14 cellular contexts compared by ENCODE assay signal in genomic region chr20:50563133-50563944, GRCh38. TPM values are rescaled to one million over a fixed set of nuclear protein-coding genes. Genes with fewer than 3 reads are reported as not detected.
DNase-seq lines count a peak whose midpoint lies in the region; ATAC-seq and TF ChIP-seq lines count a peak whose summit lies in the region.
"Had no signal": no experiment of that assay in that cellular context is flagged by ENCODE, and none has a peak within 500 bp of the region (broad histone marks: within the 10 kb centered on the region; RNA-seq: fewer than 3 reads in every experiment).

No MANE protein-coding gene starts in this region.

- CTCF ChIA-PET in WTC11 (lab: Charles Lee): interaction anchor here (2.5 kb wide), 1 partner anchor 25 kb away, joined by 8 read pairs; no protein-coding TSS in a partner anchor

- peak overlapping the region; percentile 77 for H4K91ac ChIP-seq in mesenchymal stem cell (ENCODE audit: low read length)

- H3K4me3 Mint-ChIP-seq in HFFc6 (no peak overlapping the region), WTC11 (no peak overlapping the region)
- peak overlapping the region; percentile 63 to 65 for H3K4me3 Mint-ChIP-seq in activated T-cell treated with anti-CD3 and anti-CD28 coated beads, Interleukin-2, amount 50 U/mL, for 72 hours

- peak overlapping the region; percentile 47 for H3K27ac ChIP-seq in mesenchymal stem cell (ENCODE audit: low read length, poor library complexity, severe bottlenecking)

- ATAC-seq in activated T-cell treated with anti-CD3 and anti-CD28 coated beads, Interleukin-2, amount 50 U/mL, for 72 hours (replicated peaks in 1 of 2): peak; percentile 36 to 42
- no peak for ATAC-seq in WTC11

- H2AK5ac ChIP-seq in mesenchymal stem cell (ENCODE audit: low read length, severe bottlenecking): peak overlapping the region; percentile 98

- H3K27ac Mint-ChIP-seq in HFFc6: peak overlapping the region; percentile 68
- peak overlapping the region; percentile 100 for H3K27ac Mint-ChIP-seq in activated T-cell treated with anti-CD3 and anti-CD28 coated beads, Interleukin-2, amount 50 U/mL, for 72 hours
- no peak overlapping the region for H3K27ac Mint-ChIP-seq in WTC11

- H3K4me2 ChIP-seq in mesenchymal stem cell (ENCODE audit: low read length, poor library complexity, severe bottlenecking): no peak overlapping the region

- peaks cover 49% of the 10 kb centered on the region for H3K36me3 Mint-ChIP-seq in HFFc6 (ENCODE audit: low read depth)
- peaks cover 22 to 59% of the 10 kb centered on the region in 2 donors for H3K36me3 Mint-ChIP-seq in activated T-cell treated with anti-CD3 and anti-CD28 coated beads, Interleukin-2, amount 50 U/mL, for 72 hours (ENCODE audit: insufficient read depth in 2 of 2)
- H3K36me3 Mint-ChIP-seq in WTC11: peaks cover 7% of the 10 kb centered on the region; the same call in 1 of the 2 replicates

- H3K36me3 ChIP-seq in mesenchymal stem cell (ENCODE audit: control insufficient read depth in 1 of 2, insufficient read depth in 2 of 2, low read depth in 1 of 2, low read length in 2 of 2): peaks cover 34 to 61% of the 10 kb centered on the region in 2 experiments

- POLR2A ChIA-PET in WTC11 (lab: Charles Lee): no interaction called here

- peaks cover 21% of the 10 kb centered on the region for H3K79me1 ChIP-seq in mesenchymal stem cell (replicated peaks; ENCODE audit: low read length, poor library complexity, severe bottlenecking)

- no peak overlapping the region for H3K4me3 ChIP-seq in mesenchymal stem cell (ENCODE audit: insufficient read depth in 1 of 2, low read depth in 1 of 2, low read length in 2 of 2)
- H3K4me3 ChIP-seq: mucosa of descending colon, SJSA1, skin epidermis had no signal

- no peak overlapping the region for H2BK120ac ChIP-seq in mesenchymal stem cell (ENCODE audit: low read depth, low read length)

- TF ChIP-seq CTCF in HFFc6 (IDR thresholded peaks at IDR 0.05) (no peak), WTC11 (IDR thresholded peaks at IDR 0.05) (no peak)

- no peak overlapping the region for H2BK5ac ChIP-seq in mesenchymal stem cell (ENCODE audit: low read depth, low read length, poor library complexity, severe bottlenecking)

- H2BK15ac ChIP-seq in mesenchymal stem cell (ENCODE audit: low read depth, poor library complexity, severe bottlenecking): no peak overlapping the region

- H2BK12ac ChIP-seq in mesenchymal stem cell (ENCODE audit: low read length in 2 of 2): peak overlapping the region; percentile 12 to 45

- DNase-seq in NCI-H1417 (lab: John Stamatoyannopoulos, UW): peak in 2 of 3 experiments; percentile 34 to 96
- DNase-seq in NCI-H1417 treated with DMSO at 0.1 percent for 48 hours (lab: John Stamatoyannopoulos, UW): no peak
- DNase-seq in HFFc6: no peak
- no peak for DNase-seq in activated T-cell treated with anti-CD3 and anti-CD28 coated beads, Interleukin-2, amount 50 U/mL, for 72 hours
- DNase-seq in mesenchymal stem cell: no peak
- DNase-seq in NCI-H446 treated with DMSO at 0.1 percent for 48 hours (lab: John Stamatoyannopoulos, UW): no peak
- no peak for DNase-seq in hippocampal formation (lab: John Stamatoyannopoulos, UW)
- DNase-seq in WTC11 (ENCODE audit: low spot score): no peak
- DNase-seq: activated CD4-positive, alpha-beta T cell treated with anti-CD3 and anti-CD28 coated beads, Interleukin-2, amount 50 U/mL, for 4 hours; mucosa of descending colon; NCI-H226; stimulated activated CD8-positive, alpha-beta memory T cell treated with anti-CD3 and anti-CD28 coated beads, Interleukin-4, amount 100 ng/mL, for 48 hours had no signal

- no peak overlapping the region for H3K9ac ChIP-seq in mesenchymal stem cell (ENCODE audit: low read length)

- H3K4me1 ChIP-seq in mesenchymal stem cell (ENCODE audit: control insufficient read depth, insufficient read depth, low read depth, low read length): peaks cover 26% of the 10 kb centered on the region

- H3K14ac ChIP-seq in mesenchymal stem cell (ENCODE audit: low read length in 2 of 2): no peak overlapping the region

- H3K4ac ChIP-seq in mesenchymal stem cell (ENCODE audit: low read depth in 1 of 2, low read length in 2 of 2): no peak overlapping the region

- H3K9me3 Mint-ChIP-seq in HFFc6: no peaks in the 10 kb centered on the region
- H3K9me3 Mint-ChIP-seq in activated T-cell treated with anti-CD3 and anti-CD28 coated beads, Interleukin-2, amount 50 U/mL, for 72 hours: peaks cover 0 to 2% of the 10 kb centered on the region in 2 donors
- no peaks in the 10 kb centered on the region for H3K9me3 Mint-ChIP-seq in WTC11

- peak overlapping the region; percentile 41 for H4K8ac ChIP-seq in mesenchymal stem cell (ENCODE audit: low read length)

- 89% methylated on average over 1 of the region's 3 CpGs for WGBS in mesenchymal stem cell

- peaks cover 57% of the 10 kb centered on the region for H3K4me1 Mint-ChIP-seq in HFFc6 (ENCODE audit: low read depth)
- peaks cover 99% of the 10 kb centered on the region for H3K4me1 Mint-ChIP-seq in activated T-cell treated with anti-CD3 and anti-CD28 coated beads, Interleukin-2, amount 50 U/mL, for 72 hours (ENCODE audit: low read depth)
- no peaks in the 10 kb centered on the region for H3K4me1 Mint-ChIP-seq in WTC11

- H3K27me3 ChIP-seq in mesenchymal stem cell (ENCODE audit: control insufficient read depth in 1 of 2, insufficient read depth in 1 of 2, low read length in 2 of 2): no peaks in the 10 kb centered on the region
- H3K27me3 ChIP-seq: SJSA1 had no signal

- H3K27me3 Mint-ChIP-seq in HFFc6 (ENCODE audit: insufficient read depth): no peaks in the 10 kb centered on the region; the same call in 1 of the 2 replicates
- no peaks in the 10 kb centered on the region for H3K27me3 Mint-ChIP-seq in activated T-cell treated with anti-CD3 and anti-CD28 coated beads, Interleukin-2, amount 50 U/mL, for 72 hours (ENCODE audit: low read depth)
- no peaks in the 10 kb centered on the region for H3K27me3 Mint-ChIP-seq in WTC11 (ENCODE audit: low read depth)

- H3K9me3 ChIP-seq in mesenchymal stem cell (ENCODE audit: control insufficient read depth, low read length): no peaks in the 10 kb centered on the region
- H3K9me3 ChIP-seq: mucosa of descending colon, SJSA1 had no signal

- H2AFZ ChIP-seq in mesenchymal stem cell (ENCODE audit: low read depth, low read length): no peak overlapping the region

- H3K23ac ChIP-seq in mesenchymal stem cell (ENCODE audit: low read length in 2 of 2): no peak overlapping the region

- no peak overlapping the region for H3K18ac ChIP-seq in mesenchymal stem cell (ENCODE audit: low read depth in 1 of 2, low read length in 2 of 2)

TF ChIP-seq in WTC11, 78 proteins besides CTCF, POLR2A, EP300 and RAD21:
- TF ChIP-seq STAT6 (CRISPR knock-in tag; conservative IDR thresholded peaks at IDR 0.05; ENCODE audit: low read depth): no peak
- TF ChIP-seq PRRX2 (CRISPR knock-in tag; IDR thresholded peaks at IDR 0.05): no peak
- TF ChIP-seq ZNF423 (CRISPR knock-in tag; IDR thresholded peaks at IDR 0.05): no peak
- TF ChIP-seq, protein P1, sequence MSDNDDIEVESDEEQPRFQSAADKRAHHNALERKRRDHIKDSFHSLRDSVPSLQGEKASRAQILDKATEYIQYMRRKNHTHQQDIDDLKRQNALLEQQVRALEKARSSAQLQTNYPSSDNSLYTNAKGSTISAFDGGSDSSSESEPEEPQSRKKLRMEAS (CRISPR knock-in tag; IDR thresholded peaks at IDR 0.05): no peak
- TF ChIP-seq, protein P2, sequence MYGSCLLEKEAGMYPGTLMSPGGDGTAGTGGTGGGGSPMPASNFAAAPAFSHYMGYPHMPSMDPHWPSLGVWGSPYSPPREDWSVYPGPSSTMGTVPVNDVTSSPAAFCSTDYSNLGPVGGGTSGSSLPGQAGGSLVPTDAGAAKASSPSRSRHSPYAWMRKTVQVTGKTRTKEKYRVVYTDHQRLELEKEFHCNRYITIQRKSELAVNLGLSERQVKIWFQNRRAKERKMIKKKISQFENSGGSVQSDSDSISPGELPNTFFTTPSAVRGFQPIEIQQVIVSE (CRISPR knock-in tag; IDR thresholded peaks at IDR 0.05; ENCODE audit: borderline replicate concordance): no peak
- TF ChIP-seq ZNF219 (CRISPR knock-in tag; IDR thresholded peaks at IDR 0.05; ENCODE audit: borderline replicate concordance): no peak
- no peak for TF ChIP-seq KAT7 (CRISPR knock-in tag; IDR thresholded peaks at IDR 0.05; ENCODE audit: borderline replicate concordance)
- TF ChIP-seq, protein P3, sequence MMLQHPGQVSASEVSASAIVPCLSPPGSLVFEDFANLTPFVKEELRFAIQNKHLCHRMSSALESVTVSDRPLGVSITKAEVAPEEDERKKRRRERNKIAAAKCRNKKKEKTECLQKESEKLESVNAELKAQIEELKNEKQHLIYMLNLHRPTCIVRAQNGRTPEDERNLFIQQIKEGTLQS (CRISPR knock-in tag; conservative IDR thresholded peaks at IDR 0.05): no peak

RNA-seq across cellular contexts. Expression of gene PTPN1, which starts 53.2 kb away (rescaled TPM):
- total RNA-seq in HFFc6 (2021; fragmentation: NEBNext Ultra II Directional; extraction: Animal tissue kit (Norgen Biotek cat#: 25700)): 10 to 100 TPM; 37.8 to 46.5 (median 45.2) TPM
- 100 to 1,000 TPM; 138 TPM for total RNA-seq in activated T-cell treated with anti-CD3 and anti-CD28 coated beads, Interleukin-2, amount 50 U/mL, for 72 hours
- 66.8 TPM for polyA plus RNA-seq in mesenchymal stem cell (2013, experiment 1 of 2)
- 65.2 TPM for polyA plus RNA-seq in mesenchymal stem cell (2013, experiment 2 of 2)
- total RNA-seq in WTC11 (2021): 23.4 to 29.4 TPM (median 25.3 TPM) in 3 replicates

Comparison
In these comparisons a context has a peak if more than half of its experiments do, and no peak if none do; other contexts are left out.
1. DNase-seq: peak in NCI-H1417 (2 of 3); none in NCI-H1417 treated with DMSO at 0.1 percent for 48 hours (single experiment), HFFc6 (single experiment), activated T-cell treated with anti-CD3 and anti-CD28 coated beads, Interleukin-2, amount 50 U/mL, for 72 hours (0 of 2), mesenchymal stem cell (single experiment), NCI-H446 treated with DMSO at 0.1 percent for 48 hours (single experiment), hippocampal formation (0 of 2) and WTC11 (single experiment).
2. H3K4me3 Mint-ChIP-seq: peak in activated T-cell treated with anti-CD3 and anti-CD28 coated beads, Interleukin-2, amount 50 U/mL, for 72 hours (2 of 2); none in HFFc6 (single experiment) and WTC11 (single experiment).